Comparison of ENCODE assay signal across 9 cellular contexts in genomic region chr7:150631866-150632864, GRCh38. TPM values are rescaled to one million over a fixed set of nuclear protein-coding genes. Genes with fewer than 3 reads are reported as not detected.
A peak's percentile ranks its signal among the peaks of the same experiment; 100 is the strongest.
DNase-seq lines count a peak whose midpoint lies in the region; ATAC-seq, FAIRE-seq and TF ChIP-seq lines count a peak whose summit lies in the region.
"Had no signal": no experiment of that assay in that cellular context is flagged by ENCODE, and none has a peak within 500 bp of the region (broad histone marks: within the 10 kb centered on the region; RNA-seq: fewer than 3 reads in every experiment).

GIMAP6 (minus strand) TSS chr7:150632385; CDS start chr7:150630142, 2,243 bp downstream.

- H3K27me3 ChIP-seq in gastroesophageal sphincter = no peaks in the 10 kb centered on the region

- FAIRE-seq in H54 (lab: Jason Lieb, UNC) = no peak

- 41 to 50% methylated on average over 5 to 6 of the region's 9 CpGs for WGBS in gastroesophageal sphincter (ENCODE audit: low coverage in 1 of 2), 2 donors

- peak within 1 kb of the TSS in 3 of 4 donors; percentile 64 to 72 (median 68) for H3K27ac ChIP-seq in gastroesophageal sphincter
- H3K27ac ChIP-seq: SK-N-MC had no signal

- H3K4me1 ChIP-seq in gastroesophageal sphincter = no peaks in the 10 kb centered on the region

- TF ChIP-seq POLR2A in GM19193 (IDR thresholded peaks at IDR 0.05; ENCODE audit: extremely low read depth, insufficient read depth, insufficient read length) = peak; percentile 43
- no peak for TF ChIP-seq POLR2A in gastroesophageal sphincter (IDR thresholded peaks at IDR 0.05)
- TF ChIP-seq POLR2A in H54 (IDR thresholded peaks at IDR 0.05; ENCODE audit: low read depth, low read length) = no peak

- DNase-seq in activated CD4-positive, alpha-beta T cell treated with anti-CD3 and anti-CD28 coated beads, Interleukin-2, amount 50 U/mL, for 1 hour = peak; percentile 27
- peak; percentile 38 for DNase-seq in stimulated activated CD4-positive, alpha-beta T cell treated with anti-CD3 and anti-CD28 coated beads, Interleukin-4, amount 100 ng/mL, for 24 hours
- DNase-seq in NCI-H526 (lab: John Stamatoyannopoulos, UW) (no peak), H54 (ENCODE audit: insufficient read length, low spot score) (no peak), NCI-H774 (lab: John Stamatoyannopoulos, UW) (no peak)

- no peak for TF ChIP-seq CTCF in gastroesophageal sphincter (IDR thresholded peaks at IDR 0.05)

- H3K9me3 ChIP-seq in gastroesophageal sphincter = no peaks in the 10 kb centered on the region

- H3K4me3 ChIP-seq in gastroesophageal sphincter = peak within 1 kb of the TSS; percentile 18 to 40
- H3K4me3 ChIP-seq: SK-N-MC had no signal

- H3K36me3 ChIP-seq in gastroesophageal sphincter = peaks cover 0 to 12% of the 10 kb centered on the region in 2 donors

- ATAC-seq in HG03280 (IDR thresholded peaks at IDR 0.05; ENCODE audit: unreplicated experiment) = peak; percentile 83
- no peak for ATAC-seq in gastroesophageal sphincter

- no peak for TF ChIP-seq EP300 in gastroesophageal sphincter (IDR thresholded peaks at IDR 0.05)

RNA-seq across cellular contexts. Expression of gene GIMAP6, which starts in this region (rescaled TPM):
- total RNA-seq in gastroesophageal sphincter = 10 to 100 TPM; 15.7 to 45.4 (median 34.4) TPM

Comparison
In these comparisons a context has a peak if more than half of its experiments do, and no peak if none do; other contexts are left out.
1. DNase-seq: peak in activated CD4-positive, alpha-beta T cell treated with anti-CD3 and anti-CD28 coated beads, Interleukin-2, amount 50 U/mL, for 1 hour (single experiment) and stimulated activated CD4-positive, alpha-beta T cell treated with anti-CD3 and anti-CD28 coated beads, Interleukin-4, amount 100 ng/mL, for 24 hours (single experiment); none in NCI-H526 (0 of 2), H54 (single experiment) and NCI-H774 (single experiment).